ENCODE assay signal across 1 cellular context in the genomic region with DNA sequence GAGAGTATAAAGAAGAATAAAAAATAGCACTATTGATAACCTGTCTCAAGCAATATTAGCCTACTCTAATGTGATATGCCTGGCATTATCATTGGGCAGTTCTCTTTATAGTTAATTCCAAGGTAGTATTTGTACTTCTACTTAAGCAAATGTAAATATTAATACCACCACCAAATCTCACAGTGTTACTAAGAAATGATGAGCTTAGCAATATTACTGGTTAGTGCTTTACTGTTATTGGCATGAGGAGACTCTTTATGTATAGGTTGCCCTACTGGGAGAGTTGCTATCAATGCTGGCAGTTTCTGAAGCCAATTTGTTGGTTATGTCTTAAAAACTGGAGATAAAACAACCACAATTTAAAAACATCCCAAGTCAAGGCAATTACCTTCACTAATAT.
TF ChIP-seq lines count a peak whose summit lies in the region.

No MANE protein-coding gene starts in this region.

TF ChIP-seq in HepG2, 621 proteins besides CTCF, POLR2A, EP300 and RAD21 (continued from another document):
- TF ChIP-seq NFAT5 (CRISPR knock-in tag; IDR thresholded peaks at IDR 0.05) (no peak), DRAP1 (CRISPR knock-in tag; IDR thresholded peaks at IDR 0.05) (no peak), SATB2 (CRISPR knock-in tag; IDR thresholded peaks at IDR 0.05) (no peak), RNF2 (conservative IDR thresholded peaks at IDR 0.05; ENCODE audit: low read depth) (no peak), MAFF (IDR thresholded peaks at IDR 0.05; ENCODE audit: low read depth, low read length) (peak; percentile 73)
